ENCODE assay signal across 16 cellular contexts in the genomic region with DNA sequence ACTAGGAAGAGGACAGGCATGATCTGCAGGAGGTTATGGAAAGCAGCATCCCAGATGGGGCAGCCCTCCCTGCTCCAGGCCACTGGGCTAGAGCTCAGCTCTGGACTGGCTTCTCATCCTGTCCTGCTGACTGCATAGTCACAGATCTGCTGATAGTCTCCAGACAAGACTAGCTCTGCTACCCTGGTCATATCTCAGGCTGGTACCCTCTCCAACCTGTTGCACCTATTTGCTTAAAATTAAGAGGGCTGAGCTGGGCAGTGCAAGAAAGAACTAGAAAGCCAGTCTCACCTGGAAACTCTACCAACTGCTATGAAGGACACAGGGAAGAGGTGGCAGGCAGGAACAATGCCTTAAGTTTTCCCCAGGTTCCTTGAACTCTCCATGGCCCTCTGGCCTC. TPM values are rescaled to one million over a fixed set of nuclear protein-coding genes. Genes with fewer than 3 reads are reported as not detected.
DNase-seq lines count a peak whose midpoint lies in the region; ATAC-seq and TF ChIP-seq lines count a peak whose summit lies in the region.
"Had no signal": no experiment of that assay in that cellular context is flagged by ENCODE, and none has a peak within 500 bp of the region (broad histone marks: within the 10 kb centered on the region; RNA-seq: fewer than 3 reads in every experiment).

No MANE protein-coding gene starts in this region.

- DNase-seq in cardiac septum (ENCODE audit: low spot score) (peak; percentile 20), right cardiac atrium (no peak), type B pancreatic cell (ENCODE audit: extremely low spot score, unreplicated experiment) (no peak), tibial nerve (ENCODE audit: low spot score in 2 of 2) (no peak)
- DNase-seq: amniotic stem cell; cortex of kidney; GOT3; heart right ventricle; NCI-H1092; stimulated activated CD4-positive, alpha-beta T cell treated with anti-CD3 and anti-CD28 coated beads, Interleukin-4, amount 100 ng/mL, for 24 hours had no signal

- no peak for TF ChIP-seq CTCF in nephron (IDR thresholded peaks at IDR 0.05; ENCODE audit: unreplicated experiment in 3 of 3)
- no peak for TF ChIP-seq CTCF in type B pancreatic cell (conservative IDR thresholded peaks at IDR 0.05)
- no peak for TF ChIP-seq CTCF in tibial nerve (IDR thresholded peaks at IDR 0.05)

- H3K4me3 ChIP-seq in right cardiac atrium (ENCODE audit: low read length) (no peak overlapping the region), tibial nerve (no peak overlapping the region)
- H3K4me3 ChIP-seq: esophagus muscularis mucosa, heart right ventricle had no signal

- no peaks in the 10 kb centered on the region for H3K36me3 ChIP-seq in tibial nerve

- no peaks in the 10 kb centered on the region for H3K27me3 ChIP-seq in right cardiac atrium (ENCODE audit: control insufficient read depth, insufficient read depth)
- H3K27me3 ChIP-seq in tibial nerve: no peaks in the 10 kb centered on the region
- H3K27me3 ChIP-seq: esophagus muscularis mucosa, heart right ventricle had no signal

- no peak overlapping the region for H3K4me3 Mint-ChIP-seq in nephron
- no peak overlapping the region for H3K4me3 Mint-ChIP-seq in type B pancreatic cell

- H3K4me1 Mint-ChIP-seq in nephron (peaks cover 47% of the 10 kb centered on the region), type B pancreatic cell (ENCODE audit: unreplicated experiment) (peaks cover 42% of the 10 kb centered on the region)

- H3K9me3 ChIP-seq in right cardiac atrium (ENCODE audit: control insufficient read depth, low read length) (no peaks in the 10 kb centered on the region), tibial nerve (no peaks in the 10 kb centered on the region)
- H3K9me3 ChIP-seq: esophagus muscularis mucosa, heart right ventricle had no signal

- H3K36me3 Mint-ChIP-seq in nephron (ENCODE audit: low read depth): no peaks in the 10 kb centered on the region
- peaks cover 3% of the 10 kb centered on the region for H3K36me3 Mint-ChIP-seq in type B pancreatic cell

- H3K27me3 Mint-ChIP-seq in nephron (ENCODE audit: low read depth) (no peaks in the 10 kb centered on the region), type B pancreatic cell (no peaks in the 10 kb centered on the region)

- TF ChIP-seq POLR2A in tibial nerve (IDR thresholded peaks at IDR 0.05): no peak

- ATAC-seq in right cardiac atrium: no peak
- ATAC-seq in HG02973 (IDR thresholded peaks at IDR 0.05; ENCODE audit: unreplicated experiment): no peak
- no peak for ATAC-seq in HG03439 (IDR thresholded peaks at IDR 0.05; ENCODE audit: unreplicated experiment)
- ATAC-seq: heart right ventricle, sciatic nerve had no signal

- peak overlapping the region in 2 of 3 experiments; percentile 26 to 95 for H3K27ac Mint-ChIP-seq in nephron
- H3K27ac Mint-ChIP-seq in type B pancreatic cell: peak overlapping the region; percentile 90

- peaks cover 2% of the 10 kb centered on the region for H3K4me1 ChIP-seq in right cardiac atrium (ENCODE audit: control insufficient read depth, insufficient read depth, low read length)
- peaks cover 0 to 42% (median 36%) of the 10 kb centered on the region in 4 donors for H3K4me1 ChIP-seq in tibial nerve

- intact Hi-C loops in cardiac septum (cut with DNase I): no loop called here
- intact Hi-C loops in right cardiac atrium (cut with DNase I): no loop called here

- no peak overlapping the region for H3K27ac ChIP-seq in right cardiac atrium (ENCODE audit: low read length)
- peak overlapping the region; percentile 19 for H3K27ac ChIP-seq in angular gyrus (ENCODE audit: low read depth, low read length)
- peak overlapping the region in 2 of 4 donors; percentile 78 to 87 for H3K27ac ChIP-seq in tibial nerve

- no peak for TF ChIP-seq EP300 in tibial nerve (IDR thresholded peaks at IDR 0.05)

- no peaks in the 10 kb centered on the region for H3K9me3 Mint-ChIP-seq in nephron
- no peaks in the 10 kb centered on the region for H3K9me3 Mint-ChIP-seq in type B pancreatic cell

RNA-seq across cellular contexts. Expression of a gene that starts 40.4 kb away (rescaled TPM):
- total RNA-seq in cardiac septum (10.5 TPM), right cardiac atrium (10 to 100 TPM in 2 of 4 donors, 1 to 10 TPM in 2; 9.6 to 15.4 (median 11.1) TPM), type B pancreatic cell (ENCODE audit: low replicate concordance) (24.5 and 31.4 TPM in 2 replicates), tibial nerve (10 to 100 TPM; 49.2 to 82.0 (median 52.7) TPM)
- polyA plus RNA-seq in right cardiac atrium: 9.6 TPM
